ENCODE assay signal across 1 cellular context in the genomic region with DNA sequence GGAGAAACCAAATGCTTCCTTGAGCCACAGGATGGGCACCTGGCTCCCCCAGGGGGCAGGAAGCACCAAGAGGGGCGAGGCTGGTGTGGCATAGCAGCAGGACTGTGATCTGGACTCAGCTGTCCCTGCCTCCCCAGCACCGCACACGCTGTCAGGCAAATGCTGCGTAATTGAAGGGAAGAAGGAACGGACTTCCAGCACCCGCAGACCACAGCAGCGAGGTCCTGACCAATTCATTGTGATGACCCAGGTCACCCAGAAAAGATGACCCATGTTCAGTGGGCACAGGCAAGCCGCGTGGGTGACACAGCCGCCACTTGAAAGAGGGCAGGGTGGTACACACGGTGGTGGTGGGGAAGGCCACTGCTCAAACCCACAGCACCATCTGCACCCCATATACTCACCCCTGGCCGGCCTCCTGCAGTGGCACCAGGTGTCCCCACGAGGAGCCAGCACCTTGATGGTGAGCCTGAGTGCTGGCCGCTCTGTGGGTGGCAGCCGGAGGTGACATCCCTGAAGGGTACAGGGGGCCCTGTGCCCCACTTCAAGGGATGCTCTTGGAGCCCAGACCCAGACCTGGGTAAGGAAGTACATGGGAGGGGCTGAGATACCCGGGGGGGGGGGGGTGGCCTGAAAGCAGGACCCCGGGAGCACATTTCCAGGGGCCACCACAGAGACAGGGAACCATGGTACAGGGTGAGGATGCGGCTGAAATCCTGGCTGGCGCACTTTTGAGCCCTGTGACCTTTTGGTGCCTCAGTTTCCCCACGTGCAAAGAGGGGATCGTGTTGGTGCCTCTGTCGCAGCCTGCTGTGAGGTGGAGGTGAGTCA.
TF ChIP-seq lines count a peak whose summit lies in the region.

No MANE protein-coding gene starts in this region.

TF ChIP-seq in SK-N-SH, 30 proteins besides CTCF, POLR2A, EP300 and RAD21:
- TF ChIP-seq, protein P1, sequence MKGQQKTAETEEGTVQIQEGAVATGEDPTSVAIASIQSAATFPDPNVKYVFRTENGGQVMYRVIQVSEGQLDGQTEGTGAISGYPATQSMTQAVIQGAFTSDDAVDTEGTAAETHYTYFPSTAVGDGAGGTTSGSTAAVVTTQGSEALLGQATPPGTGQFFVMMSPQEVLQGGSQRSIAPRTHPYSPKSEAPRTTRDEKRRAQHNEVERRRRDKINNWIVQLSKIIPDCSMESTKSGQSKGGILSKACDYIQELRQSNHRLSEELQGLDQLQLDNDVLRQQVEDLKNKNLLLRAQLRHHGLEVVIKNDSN (IDR thresholded peaks at IDR 0.05; ENCODE audit: borderline replicate concordance, low read depth) = no peak
- TF ChIP-seq GABPA (IDR thresholded peaks at IDR 0.05; ENCODE audit: low read depth) (no peak), SMC3 (IDR thresholded peaks at IDR 0.05; ENCODE audit: low read depth, low read length) (no peak), FOXJ3 (CRISPR knock-in tag; IDR thresholded peaks at IDR 0.05) (no peak), RCOR1 (IDR thresholded peaks at IDR 0.05; ENCODE audit: low read length) (no peak), FOSL2 (IDR thresholded peaks at IDR 0.05; ENCODE audit: borderline replicate concordance, low read depth) (no peak), POLR2AphosphoS5 (IDR thresholded peaks at IDR 0.05; ENCODE audit: low read depth, low read length) (no peak), GATA2 (CRISPR knock-in tag; IDR thresholded peaks at IDR 0.05) (no peak), TCF12 (IDR thresholded peaks at IDR 0.05) (no peak), ELF1 (IDR thresholded peaks at IDR 0.05) (no peak), MXI1 (IDR thresholded peaks at IDR 0.05; ENCODE audit: low read depth, low read length) (no peak), NRF1 (IDR thresholded peaks at IDR 0.05; ENCODE audit: low read depth, low read length) (no peak), TEAD4 (IDR thresholded peaks at IDR 0.05; ENCODE audit: borderline replicate concordance, insufficient read depth) (no peak), CHD2 (IDR thresholded peaks at IDR 0.05; ENCODE audit: low read length, partially characterized antibody) (no peak)
- TF ChIP-seq, protein P2, sequence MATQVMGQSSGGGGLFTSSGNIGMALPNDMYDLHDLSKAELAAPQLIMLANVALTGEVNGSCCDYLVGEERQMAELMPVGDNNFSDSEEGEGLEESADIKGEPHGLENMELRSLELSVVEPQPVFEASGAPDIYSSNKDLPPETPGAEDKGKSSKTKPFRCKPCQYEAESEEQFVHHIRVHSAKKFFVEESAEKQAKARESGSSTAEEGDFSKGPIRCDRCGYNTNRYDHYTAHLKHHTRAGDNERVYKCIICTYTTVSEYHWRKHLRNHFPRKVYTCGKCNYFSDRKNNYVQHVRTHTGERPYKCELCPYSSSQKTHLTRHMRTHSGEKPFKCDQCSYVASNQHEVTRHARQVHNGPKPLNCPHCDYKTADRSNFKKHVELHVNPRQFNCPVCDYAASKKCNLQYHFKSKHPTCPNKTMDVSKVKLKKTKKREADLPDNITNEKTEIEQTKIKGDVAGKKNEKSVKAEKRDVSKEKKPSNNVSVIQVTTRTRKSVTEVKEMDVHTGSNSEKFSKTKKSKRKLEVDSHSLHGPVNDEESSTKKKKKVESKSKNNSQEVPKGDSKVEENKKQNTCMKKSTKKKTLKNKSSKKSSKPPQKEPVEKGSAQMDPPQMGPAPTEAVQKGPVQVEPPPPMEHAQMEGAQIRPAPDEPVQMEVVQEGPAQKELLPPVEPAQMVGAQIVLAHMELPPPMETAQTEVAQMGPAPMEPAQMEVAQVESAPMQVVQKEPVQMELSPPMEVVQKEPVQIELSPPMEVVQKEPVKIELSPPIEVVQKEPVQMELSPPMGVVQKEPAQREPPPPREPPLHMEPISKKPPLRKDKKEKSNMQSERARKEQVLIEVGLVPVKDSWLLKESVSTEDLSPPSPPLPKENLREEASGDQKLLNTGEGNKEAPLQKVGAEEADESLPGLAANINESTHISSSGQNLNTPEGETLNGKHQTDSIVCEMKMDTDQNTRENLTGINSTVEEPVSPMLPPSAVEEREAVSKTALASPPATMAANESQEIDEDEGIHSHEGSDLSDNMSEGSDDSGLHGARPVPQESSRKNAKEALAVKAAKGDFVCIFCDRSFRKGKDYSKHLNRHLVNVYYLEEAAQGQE (IDR thresholded peaks at IDR 0.05; ENCODE audit: low read depth, low read length) = no peak
- TF ChIP-seq, protein P3, sequence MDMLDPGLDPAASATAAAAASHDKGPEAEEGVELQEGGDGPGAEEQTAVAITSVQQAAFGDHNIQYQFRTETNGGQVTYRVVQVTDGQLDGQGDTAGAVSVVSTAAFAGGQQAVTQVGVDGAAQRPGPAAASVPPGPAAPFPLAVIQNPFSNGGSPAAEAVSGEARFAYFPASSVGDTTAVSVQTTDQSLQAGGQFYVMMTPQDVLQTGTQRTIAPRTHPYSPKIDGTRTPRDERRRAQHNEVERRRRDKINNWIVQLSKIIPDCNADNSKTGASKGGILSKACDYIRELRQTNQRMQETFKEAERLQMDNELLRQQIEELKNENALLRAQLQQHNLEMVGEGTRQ (IDR thresholded peaks at IDR 0.05; ENCODE audit: borderline replicate concordance, low read depth, low read length) = no peak
- TF ChIP-seq, protein P4, sequence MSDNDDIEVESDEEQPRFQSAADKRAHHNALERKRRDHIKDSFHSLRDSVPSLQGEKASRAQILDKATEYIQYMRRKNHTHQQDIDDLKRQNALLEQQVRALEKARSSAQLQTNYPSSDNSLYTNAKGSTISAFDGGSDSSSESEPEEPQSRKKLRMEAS (IDR thresholded peaks at IDR 0.05; ENCODE audit: low read depth) = no peak
- TF ChIP-seq, protein P5, sequence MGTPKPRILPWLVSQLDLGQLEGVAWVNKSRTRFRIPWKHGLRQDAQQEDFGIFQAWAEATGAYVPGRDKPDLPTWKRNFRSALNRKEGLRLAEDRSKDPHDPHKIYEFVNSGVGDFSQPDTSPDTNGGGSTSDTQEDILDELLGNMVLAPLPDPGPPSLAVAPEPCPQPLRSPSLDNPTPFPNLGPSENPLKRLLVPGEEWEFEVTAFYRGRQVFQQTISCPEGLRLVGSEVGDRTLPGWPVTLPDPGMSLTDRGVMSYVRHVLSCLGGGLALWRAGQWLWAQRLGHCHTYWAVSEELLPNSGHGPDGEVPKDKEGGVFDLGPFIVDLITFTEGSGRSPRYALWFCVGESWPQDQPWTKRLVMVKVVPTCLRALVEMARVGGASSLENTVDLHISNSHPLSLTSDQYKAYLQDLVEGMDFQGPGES (IDR thresholded peaks at IDR 0.05; ENCODE audit: low read depth, low read length) = no peak
